ENCODE assay signal across 1 cellular context in genomic region chr10:50653758-50654157, GRCh38.
TF ChIP-seq lines count a peak whose summit lies in the region.

No MANE protein-coding gene starts in this region.

TF ChIP-seq in H1, 55 proteins besides CTCF, POLR2A, EP300 and RAD21:
- TF ChIP-seq FOSL1 (IDR thresholded peaks at IDR 0.05; ENCODE audit: insufficient read depth, low read depth, low read length) (no peak), YY1 (IDR thresholded peaks at IDR 0.05; ENCODE audit: low read depth, low read length) (no peak), BACH1 (IDR thresholded peaks at IDR 0.05; ENCODE audit: low read length) (no peak), POU5F1 (IDR thresholded peaks at IDR 0.05; ENCODE audit: low read depth, low read length) (no peak), BRCA1 (IDR thresholded peaks at IDR 0.05; ENCODE audit: low read depth, low read length) (no peak), EZH2 (IDR thresholded peaks at IDR 0.05; ENCODE audit: low read depth, low read length, severe bottlenecking) (no peak), SIX5 (IDR thresholded peaks at IDR 0.05; ENCODE audit: low read depth, low read length) (no peak), ATF2 (IDR thresholded peaks at IDR 0.05; ENCODE audit: low read length) (no peak)
